ENCODE assay signal across 13 cellular contexts in genomic region chr6:81785340-81785739, GRCh38.
"Had no signal": no experiment of that assay in that cellular context is flagged by ENCODE, and none has a peak within 500 bp of the region (broad histone marks: within the 10 kb centered on the region; RNA-seq: fewer than 3 reads in every experiment).

No MANE protein-coding gene starts in this region.

- H3K27ac ChIP-seq: gastrocnemius medialis, pancreas, spleen had no signal

- H3K9me3 Mint-ChIP-seq: activated naive CD8-positive, alpha-beta T cell treated with anti-CD3 and anti-CD28 coated beads, Interleukin-2, amount 10 ng/mL, durations not matched to agents 7 days and 5 days; brain had no signal

- DNase-seq: activated naive CD4-positive, alpha-beta T cell; activated naive CD8-positive, alpha-beta T cell treated with anti-CD3 and anti-CD28 coated beads, Interleukin-2, amount 10 ng/mL, durations not matched to agents 7 days and 5 days; effector memory CD4-positive, alpha-beta T cell; gastrocnemius medialis; left cardiac atrium; naive B cell; pancreas; spleen; stimulated activated naive CD8-positive, alpha-beta T cell treated with anti-CD3 and anti-CD28 coated beads, Interleukin-15, amount 100 ng/mL, for 72 hours had no signal

- FAIRE-seq: pancreas, urothelium cell line had no signal

- H3K9me3 ChIP-seq: gastrocnemius medialis, pancreas had no signal

- H3K27me3 Mint-ChIP-seq: brain had no signal

- H3K4me3 ChIP-seq: gastrocnemius medialis, lung, pancreas, spleen had no signal

- H3K27ac Mint-ChIP-seq: activated naive CD8-positive, alpha-beta T cell treated with anti-CD3 and anti-CD28 coated beads, Interleukin-2, amount 10 ng/mL, durations not matched to agents 7 days and 5 days; brain; naive B cell; stimulated activated naive CD8-positive, alpha-beta T cell treated with anti-CD3 and anti-CD28 coated beads, Interleukin-15, amount 100 ng/mL, for 72 hours; T-helper 2 cell treated with Interferon-gamma antibody and Interleukin-4, amounts not matched to agents 5 μg/mL and 100 μg/mL, for 36 hours had no signal

- H3K4me1 Mint-ChIP-seq: activated naive CD8-positive, alpha-beta T cell treated with anti-CD3 and anti-CD28 coated beads, Interleukin-2, amount 10 ng/mL, durations not matched to agents 7 days and 5 days; naive B cell; stimulated activated naive CD8-positive, alpha-beta T cell treated with anti-CD3 and anti-CD28 coated beads, Interleukin-15, amount 100 ng/mL, for 72 hours had no signal

- H3K4me3 Mint-ChIP-seq: activated naive CD8-positive, alpha-beta T cell treated with anti-CD3 and anti-CD28 coated beads, Interleukin-2, amount 10 ng/mL, durations not matched to agents 7 days and 5 days; brain; naive B cell; stimulated activated naive CD8-positive, alpha-beta T cell treated with anti-CD3 and anti-CD28 coated beads, Interleukin-15, amount 100 ng/mL, for 72 hours; T-helper 2 cell treated with Interferon-gamma antibody and Interleukin-4, amounts not matched to agents 5 μg/mL and 100 μg/mL, for 36 hours had no signal

- H3K36me3 Mint-ChIP-seq: activated naive CD8-positive, alpha-beta T cell treated with anti-CD3 and anti-CD28 coated beads, Interleukin-2, amount 10 ng/mL, durations not matched to agents 7 days and 5 days; brain had no signal

- H3K27me3 ChIP-seq: gastrocnemius medialis, pancreas, spleen had no signal

- H3K36me3 ChIP-seq: gastrocnemius medialis, pancreas, spleen had no signal
